In genomic region chr4:5199142-5199541, GRCh38 we compare ENCODE assay signal across 21 cellular contexts.
DNase-seq lines count a peak whose midpoint lies in the region; ATAC-seq and TF ChIP-seq lines count a peak whose summit lies in the region.
"Had no signal": no experiment of that assay in that cellular context is flagged by ENCODE, and none has a peak within 500 bp of the region (broad histone marks: within the 10 kb centered on the region; RNA-seq: fewer than 3 reads in every experiment).

No MANE protein-coding gene starts in this region.

- H3K27me3 Mint-ChIP-seq in endodermal cell (ENCODE audit: insufficient read depth) (peaks cover 6% of the 10 kb centered on the region), MCF 10A (ENCODE audit: insufficient read depth, unreplicated experiment) (no peaks in the 10 kb centered on the region)
- H3K27me3 Mint-ChIP-seq: CD4-positive, alpha-beta T cell had no signal

- no peak for TF ChIP-seq CTCF in endodermal cell (conservative IDR thresholded peaks at IDR 0.05)
- TF ChIP-seq CTCF in MCF 10A (IDR thresholded peaks at IDR 0.05; ENCODE audit: unreplicated experiment): no peak
- no peak for TF ChIP-seq CTCF in foreskin keratinocyte (conservative IDR thresholded peaks at IDR 0.05)

- no peaks in the 10 kb centered on the region for H3K36me3 ChIP-seq in endodermal cell (ENCODE audit: control insufficient read depth, insufficient read depth, low read length)
- H3K36me3 ChIP-seq: BE2C, SJCRH30 had no signal

- DNase-seq in DMS153 (lab: John Stamatoyannopoulos, UW): peak; percentile 32
- DNase-seq in DMS153 treated with DMSO at 0.1 percent for 48 hours (lab: John Stamatoyannopoulos, UW; ENCODE audit: unreplicated experiment): no peak
- peak; percentile 78 for DNase-seq in NCI-H526 treated with DMSO at 0.1 percent for 48 hours (lab: John Stamatoyannopoulos, UW)
- DNase-seq in endodermal cell: no peak
- peak; percentile 2 for DNase-seq in renal cortical epithelial cell (ENCODE audit: low read depth)
- DNase-seq in MCF 10A (ENCODE audit: unreplicated experiment): no peak
- DNase-seq in foreskin keratinocyte: no peak
- DNase-seq: 8988T; BE2C; Calu3; CD4-positive, alpha-beta T cell; GF-D8; GOT3; IMR-90; Karpas-422; MM.1S; NCI-H2029; NCI-H524 treated with DMSO at 0.1 percent for 48 hours; PC-9; SJCRH30 had no signal

- H3K27ac Mint-ChIP-seq in endodermal cell (no peak overlapping the region), MCF 10A (ENCODE audit: low read depth, unreplicated experiment) (no peak overlapping the region)
- H3K27ac Mint-ChIP-seq: CD4-positive, alpha-beta T cell had no signal

- H3K4me1 ChIP-seq in endodermal cell (ENCODE audit: control insufficient read depth, insufficient read depth, low read length): no peaks in the 10 kb centered on the region
- no peaks in the 10 kb centered on the region for H3K4me1 ChIP-seq in foreskin keratinocyte
- H3K4me1 ChIP-seq: BE2C, SJCRH30 had no signal

- H3K4me3 ChIP-seq in endodermal cell (ENCODE audit: low read length): no peak overlapping the region
- H3K4me3 ChIP-seq: PC-9, SJCRH30 had no signal

- H3K4me3 Mint-ChIP-seq in endodermal cell: no peak overlapping the region
- H3K4me3 Mint-ChIP-seq in MCF 10A (ENCODE audit: unreplicated experiment): no peak overlapping the region
- H3K4me3 Mint-ChIP-seq: CD4-positive, alpha-beta T cell had no signal

- peak overlapping the region; percentile 50 for H3K27ac ChIP-seq in endodermal cell (ENCODE audit: low read depth, low read length)
- H3K27ac ChIP-seq in foreskin keratinocyte: no peak overlapping the region
- H3K27ac ChIP-seq: PC-9, SJCRH30 had no signal

- CTCF ChIA-PET in MCF 10A (lab: Yijun Ruan, JAX): no interaction called here

- H3K27me3 ChIP-seq in endodermal cell (ENCODE audit: control insufficient read depth, insufficient read depth, low read length, poor library complexity, severe bottlenecking): no peaks in the 10 kb centered on the region
- no peaks in the 10 kb centered on the region for H3K27me3 ChIP-seq in foreskin keratinocyte
- H3K27me3 ChIP-seq: BE2C had no signal

- no peaks in the 10 kb centered on the region for H3K9me3 ChIP-seq in endodermal cell (ENCODE audit: control insufficient read depth, low read length)
- H3K9me3 ChIP-seq: BE2C, SJCRH30 had no signal

- 74% methylated on average over 2 of the region's 2 CpGs; no CpG with 5 or more reads in 1 of the 2 experiments for WGBS in endodermal cell (ENCODE audit: insufficient coverage in 1 of 2, insufficient read length in 1 of 2), 2 experiments

- POLR2A ChIA-PET in MCF 10A (lab: Yijun Ruan, JAX): no interaction called here

- H3K4me1 Mint-ChIP-seq in endodermal cell (peaks cover 9% of the 10 kb centered on the region), MCF 10A (ENCODE audit: insufficient read depth, unreplicated experiment) (no peaks in the 10 kb centered on the region)

- peaks cover 19% of the 10 kb centered on the region for H3K9me3 Mint-ChIP-seq in endodermal cell
- H3K9me3 Mint-ChIP-seq in MCF 10A (ENCODE audit: unreplicated experiment): peaks cover 20% of the 10 kb centered on the region

- no TSS peak for BruUV-seq in MCF 10A (replicated peaks; lab: Mats Ljungman, UMichigan)

- intact Hi-C loops in MCF 10A (cut with micrococcal nuclease): no loop called here

- H3K36me3 Mint-ChIP-seq in endodermal cell (ENCODE audit: low read depth) (no peaks in the 10 kb centered on the region), MCF 10A (ENCODE audit: insufficient read depth, unreplicated experiment) (no peaks in the 10 kb centered on the region)

- no peak overlapping the region for H3K9ac ChIP-seq in endodermal cell (ENCODE audit: extremely low read depth, low read length, poor library complexity, severe bottlenecking)

- ATAC-seq in HG03139 (IDR thresholded peaks at IDR 0.05; ENCODE audit: unreplicated experiment) (no peak), foreskin keratinocyte (no peak)

Comparison
In these comparisons a context has a peak if more than half of its experiments do, and no peak if none do; other contexts are left out.
1. DNase-seq: peak in DMS153 (single experiment), NCI-H526 treated with DMSO at 0.1 percent for 48 hours (single experiment) and renal cortical epithelial cell (single experiment); none in DMS153 treated with DMSO at 0.1 percent for 48 hours (single experiment), endodermal cell (single experiment), MCF 10A (single experiment) and foreskin keratinocyte (0 of 2).